1 cellular context compared by ENCODE assay signal in the genomic region with DNA sequence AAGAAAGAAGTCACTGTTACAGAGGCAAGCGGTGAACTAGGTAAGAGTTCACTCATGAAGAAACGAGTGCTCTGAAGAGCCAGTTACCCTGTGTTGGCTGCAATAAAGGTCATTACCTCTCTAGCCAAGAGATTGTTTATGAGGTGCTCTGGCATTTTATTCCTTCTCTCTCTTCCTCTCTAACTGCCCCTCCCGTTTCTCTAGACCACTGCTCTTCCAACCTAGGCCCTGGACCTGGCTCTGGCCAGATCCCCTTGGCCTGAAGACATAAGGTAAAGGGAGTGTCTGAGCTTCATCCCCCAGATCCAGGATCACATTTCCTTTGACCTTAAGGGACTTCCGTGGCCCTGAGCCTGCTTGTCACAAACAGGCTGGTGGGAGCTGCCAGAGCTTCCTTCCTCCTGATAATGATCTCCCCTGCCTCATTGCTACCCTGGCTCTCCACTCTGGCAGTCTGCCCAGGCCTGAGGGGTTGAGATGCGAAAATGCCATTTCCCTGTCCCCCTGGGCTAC.
TF ChIP-seq lines count a peak whose summit lies in the region.

No MANE protein-coding gene starts in this region.

TF ChIP-seq in endothelial cell of umbilical vein, 7 proteins besides CTCF, POLR2A, EP300 and RAD21:
- TF ChIP-seq MAX (IDR thresholded peaks at IDR 0.05; ENCODE audit: insufficient read depth, insufficient read length) (no peak), GATA2 (IDR thresholded peaks at IDR 0.05; ENCODE audit: insufficient read depth, insufficient read length, low read depth, low read length) (peak; percentile 53), MYC (IDR thresholded peaks at IDR 0.05; ENCODE audit: low read depth, low read length) (no peak)
